34 cellular contexts compared by ENCODE assay signal in genomic region chr6:165025040-165025439, GRCh38.
"Had no signal": no experiment of that assay in that cellular context is flagged by ENCODE, and none has a peak within 500 bp of the region (broad histone marks: within the 10 kb centered on the region; RNA-seq: fewer than 3 reads in every experiment).

No MANE protein-coding gene starts in this region.

- H3K36me3 ChIP-seq: MG63 had no signal

- H3K9ac ChIP-seq: KMS-11 had no signal

- H3K4me2 ChIP-seq: KMS-11 had no signal

- H3K27me3 ChIP-seq: MG63 had no signal

- H3K27ac ChIP-seq: KMS-11 had no signal

- H3K4me3 ChIP-seq: MG63 had no signal

- DNase-seq: Karpas-422, Kasumi-1, MG63, MM.1S, MV-4-11, NCI-H1048, NCI-H1092, NCI-H1092 treated with DMSO at 0.1 percent for 48 hours, NCI-H1105, NCI-H1105 treated with DMSO at 0.1 percent for 48 hours, NCI-H1417, NCI-H1417 treated with DMSO at 0.1 percent for 48 hours, NCI-H1436, NCI-H1436 treated with DMSO at 0.1 percent for 48 hours, NCI-H146, NCI-H1694, NCI-H1694 treated with DMSO at 0.1 percent for 48 hours, NCI-H187, NCI-H187 treated with DMSO at 0.1 percent for 48 hours, NCI-H1930, NCI-H2029, NCI-H2029 treated with DMSO at 0.1 percent for 48 hours, NCI-H2081, NCI-H2081 treated with DMSO at 0.1 percent for 48 hours, NCI-H2107, NCI-H2171, NCI-H2171 treated with DMSO at 0.1 percent for 48 hours, NCI-H2227 treated with DMSO at 0.1 percent for 48 hours, NCI-H226, NCI-H345, NCI-H446, NCI-H446 treated with DMSO at 0.1 percent for 48 hours, NCI-H510A had no signal

- H3K9me3 ChIP-seq: MG63 had no signal
